ENCODE assay signal across 18 cellular contexts in genomic region chr7:44060948-44061644, GRCh38. TPM values are rescaled to one million over a fixed set of nuclear protein-coding genes. Genes with fewer than 3 reads are reported as not detected.
DNase-seq lines count a peak whose midpoint lies in the region; ATAC-seq and TF ChIP-seq lines count a peak whose summit lies in the region.
"Had no signal": no experiment of that assay in that cellular context is flagged by ENCODE, and none has a peak within 500 bp of the region (broad histone marks: within the 10 kb centered on the region; RNA-seq: fewer than 3 reads in every experiment).

No MANE protein-coding gene starts in this region.

- CTCF ChIA-PET in activated B cell treated with CpG ODN at 0.5 μM for 24 hours (lab: Charles Lee), result no interaction called here

- intact Hi-C loops in activated B cell treated with CpG ODN at 0.5 μM for 24 hours (cut with micrococcal nuclease) (no loop called here), left lung (cut with DNase I) (no loop called here)

- no peaks in the 10 kb centered on the region for H3K9me3 ChIP-seq in left lung
- H3K9me3 ChIP-seq: adrenal gland, MG63, upper lobe of left lung had no signal

- H3K27ac ChIP-seq in left lung, result no peak overlapping the region
- H3K27ac ChIP-seq: upper lobe of left lung had no signal

- peaks cover 0 to 9% of the 10 kb centered on the region in 2 donors for H3K4me1 ChIP-seq in left lung

- H3K4me1 Mint-ChIP-seq in activated B cell treated with CpG ODN at 0.5 μM for 24 hours, result peaks cover 70% of the 10 kb centered on the region
- peaks cover 31% of the 10 kb centered on the region for H3K4me1 Mint-ChIP-seq in stimulated activated effector memory CD8-positive, alpha-beta T cell treated with anti-CD3 and anti-CD28 coated beads, Interleukin-12 subunit alpha, Interleukin-12 subunit beta, amount 100 ng/mL, for 72 hours

- H3K4me3 ChIP-seq in left lung, result no peak overlapping the region
- H3K4me3 ChIP-seq: adrenal gland, MG63, upper lobe of left lung had no signal

- peaks cover 72% of the 10 kb centered on the region for H3K36me3 Mint-ChIP-seq in activated B cell treated with CpG ODN at 0.5 μM for 24 hours (ENCODE audit: low read depth)
- peaks cover 77% of the 10 kb centered on the region for H3K36me3 Mint-ChIP-seq in stimulated activated effector memory CD8-positive, alpha-beta T cell treated with anti-CD3 and anti-CD28 coated beads, Interleukin-12 subunit alpha, Interleukin-12 subunit beta, amount 100 ng/mL, for 72 hours

- TF ChIP-seq CTCF in activated B cell treated with CpG ODN at 0.5 μM for 24 hours (IDR thresholded peaks at IDR 0.05), result no peak
- no peak for TF ChIP-seq CTCF in left lung (IDR thresholded peaks at IDR 0.05)

- POLR2A ChIA-PET in activated B cell treated with CpG ODN at 0.5 μM for 24 hours (lab: Charles Lee), result interaction anchor here (1.0 kb wide), 2 partner anchors 14 to 17 kb away, joined by 3 read pairs; no protein-coding TSS in a partner anchor

- H3K4me3 Mint-ChIP-seq in activated B cell treated with CpG ODN at 0.5 μM for 24 hours, result no peak overlapping the region
- H3K4me3 Mint-ChIP-seq in stimulated activated effector memory CD8-positive, alpha-beta T cell treated with anti-CD3 and anti-CD28 coated beads, Interleukin-12 subunit alpha, Interleukin-12 subunit beta, amount 100 ng/mL, for 72 hours, result no peak overlapping the region
- H3K4me3 Mint-ChIP-seq: activated T-cell treated with anti-CD3 and anti-CD28 coated beads, Interleukin-2, amount 50 U/mL, for 72 hours; CD8-positive, alpha-beta memory T cell; nephron had no signal

- no peaks in the 10 kb centered on the region for H3K27me3 Mint-ChIP-seq in activated B cell treated with CpG ODN at 0.5 μM for 24 hours
- H3K27me3 Mint-ChIP-seq: CD8-positive, alpha-beta memory T cell had no signal

- no peak for ATAC-seq in activated B cell treated with CpG ODN at 0.5 μM for 24 hours (ENCODE audit: low read depth)
- ATAC-seq in left lung, result no peak
- ATAC-seq in stimulated activated effector memory CD8-positive, alpha-beta T cell treated with anti-CD3 and anti-CD28 coated beads, Interleukin-12 subunit alpha, Interleukin-12 subunit beta, amount 100 ng/mL, for 72 hours, result no peak
- ATAC-seq in GM21360 (IDR thresholded peaks at IDR 0.05; ENCODE audit: unreplicated experiment), result no peak
- ATAC-seq: activated T-cell treated with anti-CD3 and anti-CD28 coated beads, Interleukin-2, amount 50 U/mL, for 72 hours had no signal

- H3K9me3 Mint-ChIP-seq in activated B cell treated with CpG ODN at 0.5 μM for 24 hours, result no peaks in the 10 kb centered on the region
- H3K9me3 Mint-ChIP-seq in stimulated activated effector memory CD8-positive, alpha-beta T cell treated with anti-CD3 and anti-CD28 coated beads, Interleukin-12 subunit alpha, Interleukin-12 subunit beta, amount 100 ng/mL, for 72 hours, result no peaks in the 10 kb centered on the region
- H3K9me3 Mint-ChIP-seq: activated T-cell treated with anti-CD3 and anti-CD28 coated beads, Interleukin-2, amount 50 U/mL, for 72 hours; CD8-positive, alpha-beta memory T cell; nephron had no signal

- peaks cover 0 to 70% of the 10 kb centered on the region in 2 donors for H3K36me3 ChIP-seq in left lung

- no peaks in the 10 kb centered on the region for H3K27me3 ChIP-seq in left lung
- H3K27me3 ChIP-seq: adrenal gland, MG63, upper lobe of left lung had no signal

- peak overlapping the region; percentile 98 for H3K27ac Mint-ChIP-seq in activated B cell treated with CpG ODN at 0.5 μM for 24 hours
- H3K27ac Mint-ChIP-seq in stimulated activated effector memory CD8-positive, alpha-beta T cell treated with anti-CD3 and anti-CD28 coated beads, Interleukin-12 subunit alpha, Interleukin-12 subunit beta, amount 100 ng/mL, for 72 hours, result peak overlapping the region; percentile 54
- H3K27ac Mint-ChIP-seq: activated T-cell treated with anti-CD3 and anti-CD28 coated beads, Interleukin-2, amount 50 U/mL, for 72 hours; nephron had no signal

- peak; percentile 53 for DNase-seq in activated effector memory CD4-positive, alpha-beta T cell treated with anti-CD3 and anti-CD28 coated beads, Interleukin-2, amount 50 U/mL, for 16 hours
- no peak for DNase-seq in activated effector memory CD4-positive, alpha-beta T cell treated with Interleukin-2 at 50 U/mL for 16 hours
- DNase-seq in activated B cell treated with CpG ODN at 0.5 μM for 24 hours (peak; percentile 7), left lung (peak; percentile 13 to 37), NK-92 (lab: John Stamatoyannopoulos, UW; ENCODE audit: unreplicated experiment) (no peak), T-helper 9 cell (no peak)
- DNase-seq in stimulated activated effector memory CD8-positive, alpha-beta T cell treated with anti-CD3 and anti-CD28 coated beads, Interleukin-12 subunit alpha, Interleukin-12 subunit beta, amount 100 ng/mL, for 72 hours (ENCODE audit: low spot score in 2 of 2), result no peak
- DNase-seq: activated CD4-positive, alpha-beta T cell treated with anti-CD3 and anti-CD28 coated beads, Interleukin-2, amount 50 U/mL, for 48 hours; activated T-cell treated with anti-CD3 and anti-CD28 coated beads, Interleukin-2, amount 50 U/mL, for 72 hours; MG63; stimulated activated naive CD4-positive, alpha-beta T cell treated with Interleukin-2 at 50 U/mL for 16 hours had no signal

RNA-seq across cellular contexts. Expression of gene PGAM2, which starts 4.3 kb away (rescaled TPM):
- 1.1 and 1.2 TPM in 2 replicates for total RNA-seq in activated B cell treated with CpG ODN at 0.5 μM for 24 hours
- under 1 TPM in 1 of 2 donors, not detected in 1; 0.79 TPM for total RNA-seq in left lung
- total RNA-seq: Daoy, pulmonary artery endothelial cell had no signal

RNA-seq across cellular contexts. Expression of gene DBNL, which starts 16.6 kb away (rescaled TPM):
- total RNA-seq in activated B cell treated with CpG ODN at 0.5 μM for 24 hours, result 198 and 210 TPM in 2 replicates
- 100 to 1,000 TPM in 1 of 2 donors, 10 to 100 TPM in 1; 93.3 to 119 TPM for total RNA-seq in left lung

RNA-seq across cellular contexts. Expression of gene POLM, which starts 21.2 kb away (rescaled TPM):
- 53.0 and 69.7 TPM in 2 replicates for total RNA-seq in activated B cell treated with CpG ODN at 0.5 μM for 24 hours
- 10 to 100 TPM; 16.7 to 26.4 TPM for total RNA-seq in left lung

RNA-seq across cellular contexts. Expression of gene AEBP1, which starts 43.0 kb away (rescaled TPM):
- 17.4 and 21.7 TPM in 2 replicates for total RNA-seq in activated B cell treated with CpG ODN at 0.5 μM for 24 hours
- 100 to 1,000 TPM; 167 to 195 TPM for total RNA-seq in left lung
- total RNA-seq: Daoy had no signal

Comparison
In these comparisons a context has a peak if more than half of its experiments do, and no peak if none do; other contexts are left out.
1. DNase-seq: peak in activated effector memory CD4-positive, alpha-beta T cell treated with anti-CD3 and anti-CD28 coated beads, Interleukin-2, amount 50 U/mL, for 16 hours (single experiment), activated B cell treated with CpG ODN at 0.5 μM for 24 hours (single experiment) and left lung (2 of 2); none in activated effector memory CD4-positive, alpha-beta T cell treated with Interleukin-2 at 50 U/mL for 16 hours (single experiment), stimulated activated effector memory CD8-positive, alpha-beta T cell treated with anti-CD3 and anti-CD28 coated beads, Interleukin-12 subunit alpha, Interleukin-12 subunit beta, amount 100 ng/mL, for 72 hours (0 of 2), NK-92 (single experiment) and T-helper 9 cell (single experiment).